Comparison of ENCODE assay signal across 26 cellular contexts in the genomic region with DNA sequence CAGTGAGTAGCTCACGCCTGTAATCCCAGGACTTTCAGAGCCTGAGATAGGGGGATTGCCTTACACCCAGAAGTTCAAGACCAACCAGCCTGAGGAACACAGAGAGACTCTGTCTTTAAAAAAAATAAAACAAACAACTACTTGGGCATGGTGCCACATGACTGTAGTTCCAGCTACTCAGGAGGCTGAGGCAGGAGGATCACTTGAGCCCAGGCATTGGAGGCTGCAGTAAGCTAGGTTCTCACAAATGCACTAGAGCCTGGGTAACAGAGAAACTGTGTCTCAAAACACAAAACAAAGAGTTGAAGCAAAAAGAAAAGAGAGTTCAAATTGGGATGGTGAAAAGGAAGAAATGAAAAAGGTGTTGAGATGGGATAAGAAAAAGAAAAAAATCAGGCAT.
"Had no signal": no experiment of that assay in that cellular context is flagged by ENCODE, and none has a peak within 500 bp of the region (broad histone marks: within the 10 kb centered on the region; RNA-seq: fewer than 3 reads in every experiment).

No MANE protein-coding gene starts in this region.

- H3K4me3 Mint-ChIP-seq: activated CD8-positive, alpha-beta T cell treated with anti-CD3 and anti-CD28 coated beads, Interleukin-2, amount 10 ng/mL, durations not matched to agents 7 days and 5 days; central memory CD8-positive, alpha-beta T cell; WTC11 had no signal

- H3K27ac Mint-ChIP-seq: activated CD8-positive, alpha-beta T cell treated with anti-CD3 and anti-CD28 coated beads, Interleukin-2, amount 10 ng/mL, durations not matched to agents 7 days and 5 days; WTC11 had no signal

- ATAC-seq: activated CD8-positive, alpha-beta T cell treated with anti-CD3 and anti-CD28 coated beads, Interleukin-2, amount 10 ng/mL, durations not matched to agents 7 days and 5 days; activated naive CD4-positive, alpha-beta T cell treated with anti-CD3 and anti-CD28 coated beads, Interleukin-2, amount 50 U/mL, for 72 hours; body of pancreas; Right ventricle myocardium inferior; SK-N-SH treated with all-trans-retinoic acid at 6 μM for 48 hours; WTC11 had no signal

- DNase-seq: activated CD4-positive, alpha-beta T cell treated with anti-CD3 and anti-CD28 coated beads for 48 hours; activated CD4-positive, alpha-beta T cell treated with anti-CD3 and anti-CD28 coated beads, Interleukin-2, amount 50 U/mL, for 4 hours; activated CD4-positive, CD25-positive, alpha-beta regulatory T cell treated with anti-CD3 and anti-CD28 coated beads, Interleukin-2, amount 50 U/mL, for 72 hours; activated CD8-positive, alpha-beta memory T cell treated with anti-CD3 and anti-CD28 coated beads, Interleukin-2, amount 50 U/mL, for 48 hours; activated CD8-positive, alpha-beta T cell treated with anti-CD3 and anti-CD28 coated beads, Interleukin-2, amount 10 ng/mL, durations not matched to agents 7 days and 5 days; activated T-cell treated with anti-CD3 and anti-CD28 coated beads, Interleukin-2, amount 50 U/mL, for 1 hour; body of pancreas; NCI-H1092; NCI-H1417 treated with DMSO at 0.1 percent for 48 hours; NCI-H1694; NCI-H2029; NCI-H2107; NCI-H2171 treated with DMSO at 0.1 percent for 48 hours; NCI-H226; NCI-H510A; NCI-H526 treated with DMSO at 0.1 percent for 48 hours; NCI-H82; RPMI8226; SJCRH30; SW 1271; T-helper 9 cell had no signal

- H3K9me3 Mint-ChIP-seq: central memory CD8-positive, alpha-beta T cell; WTC11 had no signal

- H3K27me3 Mint-ChIP-seq: central memory CD8-positive, alpha-beta T cell had no signal
